In the genomic region with DNA sequence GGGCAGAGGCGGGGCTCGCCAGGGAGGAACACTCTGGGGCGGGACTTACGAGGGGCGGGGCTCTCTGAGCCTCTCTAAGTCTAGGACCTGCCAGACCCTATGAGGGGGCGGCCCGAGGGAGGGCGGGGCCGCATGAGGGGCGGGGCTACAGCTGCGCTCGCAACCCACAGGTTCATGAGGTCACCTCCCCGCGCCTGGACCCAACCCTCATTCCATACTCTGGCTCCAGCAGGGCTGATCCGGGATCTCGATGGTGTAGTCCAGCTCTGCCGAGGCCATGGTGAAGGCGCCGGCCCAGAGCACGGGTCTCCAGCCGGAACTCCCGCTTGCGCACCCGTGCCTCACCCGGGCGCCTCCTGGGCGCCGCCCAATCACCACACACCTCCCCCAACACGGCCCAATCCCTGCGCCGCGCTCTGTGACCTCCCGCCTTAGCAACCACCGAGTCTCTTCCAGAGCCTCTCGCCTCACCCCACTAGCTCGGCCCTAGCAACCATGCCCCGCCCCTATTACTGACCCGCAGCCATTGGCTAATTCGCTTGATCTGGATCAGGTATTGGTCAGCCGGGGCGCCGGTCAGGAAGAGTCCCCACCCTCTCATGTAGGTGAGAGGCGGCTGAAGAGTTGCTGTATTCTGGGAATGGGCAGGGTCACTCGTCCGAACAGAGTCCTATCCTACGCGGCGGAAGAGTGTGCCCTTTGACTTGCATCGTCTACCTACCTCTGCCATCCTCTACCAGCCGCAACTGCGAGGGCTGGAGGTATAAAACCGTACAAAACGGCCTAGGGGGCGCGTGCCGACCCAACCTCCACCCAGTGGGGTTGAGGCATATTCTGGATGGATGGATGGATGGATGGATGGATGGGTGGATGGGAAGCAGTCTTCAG, we compare ENCODE assay signal across 8 cellular contexts. TPM values are rescaled to one million over a fixed set of nuclear protein-coding genes. Genes with fewer than 3 reads are reported as not detected.
DNase-seq lines count a peak whose midpoint lies in the region; ATAC-seq and TF ChIP-seq lines count a peak whose summit lies in the region.

Gene ARMH1 (plus strand): TSS at position 602 of the 888 bp plus-strand sequence. CDS start 14,984 bp downstream, outside the sequence.
Gene TMEM53 (minus strand): TSS at position 369 of the 888 bp plus-strand sequence. CDS start 90 bp downstream, at position 279.

- H3K9me3 ChIP-seq in aorta (ENCODE audit: control insufficient read depth, low read length): no peaks in the 10 kb centered on the region

- no peaks in the 10 kb centered on the region for H3K27me3 ChIP-seq in rectal smooth muscle tissue (ENCODE audit: control insufficient read depth, insufficient read depth, low read length)
- H3K27me3 ChIP-seq in aorta (ENCODE audit: control insufficient read depth in 1 of 2, insufficient read depth in 2 of 2, low read length in 1 of 2): no peaks in the 10 kb centered on the region

- DNase-seq in NCI-H187 treated with DMSO at 0.1 percent for 48 hours (lab: John Stamatoyannopoulos, UW) (peak; percentile 92), T-helper 9 cell (peak; percentile 94), astrocyte of the cerebellum (ENCODE audit: low read depth) (peak; percentile 98), hepatic stellate cell (ENCODE audit: low spot score) (peak; percentile 99), aorta (peak; percentile 99 to 100)

- H3K4me1 ChIP-seq in rectal smooth muscle tissue (ENCODE audit: control insufficient read depth, insufficient read depth, low read length): peaks cover 8% of the 10 kb centered on the region
- peaks cover 0 to 4% of the 10 kb centered on the region in 2 donors for H3K4me1 ChIP-seq in aorta (ENCODE audit: control insufficient read depth in 1 of 2, insufficient read depth in 2 of 2, low read length in 2 of 2)

- H3K4me3 ChIP-seq in astrocyte of the cerebellum (ENCODE audit: low read depth, low read length): peak within 1 kb of the TSS; percentile 55
- H3K4me3 ChIP-seq in rectal smooth muscle tissue (ENCODE audit: low read length): peak within 1 kb of the TSS; percentile 77
- H3K4me3 ChIP-seq in aorta (ENCODE audit: low read length in 2 of 2): peak within 1 kb of the TSS; percentile 42 to 51

- intact Hi-C loops in aorta (cut with DNase I): no loop called here

- peak; percentile 14 for TF ChIP-seq CTCF in astrocyte of the cerebellum (IDR thresholded peaks at IDR 0.05; ENCODE audit: low read depth, low read length, missing control alignments)

- in situ Hi-C loops in astrocyte of the cerebellum (cut with HindIII; ENCODE audit: low sequenced_read_pairs): no loop called here

- peak within 1 kb of the TSS; percentile 96 for H3K27ac ChIP-seq in rectal smooth muscle tissue (ENCODE audit: low read depth, low read length)
- peak within 1 kb of the TSS; percentile 50 to 92 for H3K27ac ChIP-seq in aorta (ENCODE audit: low read depth in 1 of 2, low read length in 2 of 2)

- ATAC-seq in GM18505 (IDR thresholded peaks at IDR 0.05; ENCODE audit: unreplicated experiment): peak; percentile 84
- peak; percentile 91 for ATAC-seq in HG02970 (IDR thresholded peaks at IDR 0.05; ENCODE audit: low FRiP score, unreplicated experiment)
- ATAC-seq in aorta (ENCODE audit: low FRiP score): peak; percentile 98

- TF ChIP-seq POLR2A in GM18505 (IDR thresholded peaks at IDR 0.05; ENCODE audit: borderline replicate concordance, extremely low read depth, insufficient read depth, insufficient read length): peak; percentile 84

- 1% methylated on average over 49 to 56 of the region's 56 CpGs for WGBS in aorta, 2 donors

- no peaks in the 10 kb centered on the region for H3K36me3 ChIP-seq in rectal smooth muscle tissue (ENCODE audit: control insufficient read depth, insufficient read depth, low read length)
- no peaks in the 10 kb centered on the region for H3K36me3 ChIP-seq in aorta (ENCODE audit: control insufficient read depth in 1 of 2, insufficient read depth in 2 of 2, low read length in 1 of 2)

- H3K9ac ChIP-seq in rectal smooth muscle tissue (ENCODE audit: low read length): peak within 1 kb of the TSS; percentile 51

RNA-seq across cellular contexts. Expression of gene ARMH1, which starts in this region (rescaled TPM):
- total RNA-seq in aorta: 1 to 10 TPM; 1.5 to 6.7 TPM
- 1 to 10 TPM in 1 of 2 donors, under 1 TPM in 1; 0.63 to 2.0 TPM for polyA plus RNA-seq in aorta

RNA-seq across cellular contexts. Expression of gene TMEM53, which starts in this region (rescaled TPM):
- total RNA-seq in aorta: 1 to 10 TPM; 5.4 to 6.6 TPM
- 1 to 10 TPM; 8.4 to 9.9 TPM for polyA plus RNA-seq in aorta

Comparison
In these comparisons a context has a peak if more than half of its experiments do, and no peak if none do; other contexts are left out.
1. Peak in every context shown above with its lines: DNase-seq, ATAC-seq, H3K4me3 ChIP-seq and H3K27ac ChIP-seq.